In genomic region chr7:133235212-133235883, GRCh38 we compare ENCODE assay signal across 21 cellular contexts. TPM values are rescaled to one million over a fixed set of nuclear protein-coding genes. Genes with fewer than 3 reads are reported as not detected.
DNase-seq lines count a peak whose midpoint lies in the region; ATAC-seq and TF ChIP-seq lines count a peak whose summit lies in the region.
"Had no signal": no experiment of that assay in that cellular context is flagged by ENCODE, and none has a peak within 500 bp of the region (broad histone marks: within the 10 kb centered on the region; RNA-seq: fewer than 3 reads in every experiment).

No MANE protein-coding gene starts in this region.

- H2AFZ ChIP-seq in neuron (ENCODE audit: low read depth, low read length) = peak overlapping the region; percentile 51

- intact Hi-C loops in activated CD4-positive, alpha-beta T cell treated with anti-CD3 and anti-CD28 coated beads for 36 hours (cut with DNase I, micrococcal nuclease) = no loop called here

- no peak overlapping the region for H3K27ac Mint-ChIP-seq in endothelial cell (ENCODE audit: unreplicated experiment)
- H3K27ac Mint-ChIP-seq in activated CD4-positive, alpha-beta T cell treated with anti-CD3 and anti-CD28 coated beads for 36 hours = no peak overlapping the region
- H3K27ac Mint-ChIP-seq: activated B cell treated with CpG ODN at 0.5 μM for 24 hours; activated T-helper 2 cell treated with anti-CD3 and anti-CD28 coated beads, Interferon-gamma antibody, Interleukin-2, Interleukin-4, amounts not matched to agents 10 μg/mL and 5 μg/mL and 100 μg/mL, durations not matched to agents 14 hours and 24 hours and 36 hours; stimulated activated memory B cell treated with anti-CD40 and anti-IgM and Interleukin-4, amounts not matched to agents 10 μg/mL and 1 μg/mL and 100 μg/mL, for 72 hours had no signal

- POLR2A ChIA-PET in activated CD4-positive, alpha-beta T cell treated with anti-CD3 and anti-CD28 coated beads for 36 hours (lab: Charles Lee) = no interaction called here

- H3K27me3 ChIP-seq in neuron (ENCODE audit: insufficient read depth, low read length) = no peaks in the 10 kb centered on the region
- H3K27me3 ChIP-seq: adrenal gland, esophagus muscularis mucosa, heart left ventricle, pancreas had no signal

- ATAC-seq in activated CD4-positive, alpha-beta T cell treated with anti-CD3 and anti-CD28 coated beads for 36 hours = no peak
- ATAC-seq in esophagus mucosa = no peak
- ATAC-seq: HCT116; pancreas; Right ventricle myocardium inferior; stimulated activated memory B cell treated with anti-CD40 and anti-IgM and Interleukin-4, amounts not matched to agents 10 μg/mL and 1 μg/mL and 100 μg/mL, for 72 hours had no signal

- H3K27me3 Mint-ChIP-seq in endothelial cell (ENCODE audit: unreplicated experiment) = no peaks in the 10 kb centered on the region
- peaks cover 6% of the 10 kb centered on the region for H3K27me3 Mint-ChIP-seq in activated CD4-positive, alpha-beta T cell treated with anti-CD3 and anti-CD28 coated beads for 36 hours

- TF ChIP-seq CTCF in endothelial cell (IDR thresholded peaks at IDR 0.05; ENCODE audit: unreplicated experiment) = no peak

- no peaks in the 10 kb centered on the region for H3K36me3 Mint-ChIP-seq in endothelial cell (ENCODE audit: low read depth, unreplicated experiment)
- no peaks in the 10 kb centered on the region for H3K36me3 Mint-ChIP-seq in activated CD4-positive, alpha-beta T cell treated with anti-CD3 and anti-CD28 coated beads for 36 hours (ENCODE audit: low read depth)
- H3K36me3 Mint-ChIP-seq: stimulated activated memory B cell treated with anti-CD40 and anti-IgM and Interleukin-4, amounts not matched to agents 10 μg/mL and 1 μg/mL and 100 μg/mL, for 72 hours had no signal

- no peaks in the 10 kb centered on the region for H3K9me3 Mint-ChIP-seq in endothelial cell (ENCODE audit: unreplicated experiment)
- no peaks in the 10 kb centered on the region for H3K9me3 Mint-ChIP-seq in activated CD4-positive, alpha-beta T cell treated with anti-CD3 and anti-CD28 coated beads for 36 hours (ENCODE audit: low read depth)
- H3K9me3 Mint-ChIP-seq: activated B cell treated with CpG ODN at 0.5 μM for 24 hours; activated T-helper 2 cell treated with anti-CD3 and anti-CD28 coated beads, Interferon-gamma antibody, Interleukin-2, Interleukin-4, amounts not matched to agents 10 μg/mL and 5 μg/mL and 100 μg/mL, durations not matched to agents 14 hours and 24 hours and 36 hours; stimulated activated memory B cell treated with anti-CD40 and anti-IgM and Interleukin-4, amounts not matched to agents 10 μg/mL and 1 μg/mL and 100 μg/mL, for 72 hours had no signal

- H3K4me1 Mint-ChIP-seq in endothelial cell (ENCODE audit: unreplicated experiment) = no peaks in the 10 kb centered on the region
- H3K4me1 Mint-ChIP-seq in activated CD4-positive, alpha-beta T cell treated with anti-CD3 and anti-CD28 coated beads for 36 hours = no peaks in the 10 kb centered on the region
- H3K4me1 Mint-ChIP-seq: activated B cell treated with CpG ODN at 0.5 μM for 24 hours; stimulated activated memory B cell treated with anti-CD40 and anti-IgM and Interleukin-4, amounts not matched to agents 10 μg/mL and 1 μg/mL and 100 μg/mL, for 72 hours had no signal

- no peak overlapping the region for H3K4me3 Mint-ChIP-seq in endothelial cell (ENCODE audit: unreplicated experiment)
- no peak overlapping the region for H3K4me3 Mint-ChIP-seq in activated CD4-positive, alpha-beta T cell treated with anti-CD3 and anti-CD28 coated beads for 36 hours
- H3K4me3 Mint-ChIP-seq: activated B cell treated with CpG ODN at 0.5 μM for 24 hours; stimulated activated memory B cell treated with anti-CD40 and anti-IgM and Interleukin-4, amounts not matched to agents 10 μg/mL and 1 μg/mL and 100 μg/mL, for 72 hours had no signal

- CTCF ChIA-PET in activated CD4-positive, alpha-beta T cell treated with anti-CD3 and anti-CD28 coated beads for 36 hours (lab: Charles Lee) = no interaction called here

- H3K36me3 ChIP-seq in neuron (ENCODE audit: insufficient read depth, low read length) = no peaks in the 10 kb centered on the region
- H3K36me3 ChIP-seq: adrenal gland, esophagus muscularis mucosa, heart left ventricle, pancreas, transverse colon had no signal

- DNase-seq in HT1080 (ENCODE audit: low read depth) (peak; percentile 69), NCI-H69 (lab: John Stamatoyannopoulos, UW) (peak; percentile 67), dedifferentiated amniotic fluid mesenchymal stem cell (ENCODE audit: extremely low spot score) (peak; percentile 32), endothelial cell (ENCODE audit: low spot score) (no peak)
- DNase-seq in activated naive CD4-positive, alpha-beta T cell treated with Interleukin-2 at 50 U/mL for 16 hours = no peak
- no peak for DNase-seq in activated CD4-positive, alpha-beta T cell treated with anti-CD3 and anti-CD28 coated beads for 36 hours
- DNase-seq: activated B cell treated with CpG ODN at 0.5 μM for 24 hours, adrenal gland, AML-193, Calu3, cortex of kidney, heart left ventricle, pancreas, transverse colon had no signal

- no peak overlapping the region for H3K4me3 ChIP-seq in neuron (ENCODE audit: low read length)
- H3K4me3 ChIP-seq: adrenal gland, esophagus muscularis mucosa, heart left ventricle, pancreas, transverse colon had no signal

- no peaks in the 10 kb centered on the region for H3K9me3 ChIP-seq in neuron (ENCODE audit: low read length)
- H3K9me3 ChIP-seq: adrenal gland, esophagus muscularis mucosa, heart left ventricle, pancreas, transverse colon had no signal

- H3K4me1 ChIP-seq in neuron (ENCODE audit: insufficient read depth, low read length) = peaks cover 8% of the 10 kb centered on the region
- H3K4me1 ChIP-seq: adrenal gland, esophagus muscularis mucosa had no signal

RNA-seq across cellular contexts. Expression of gene EXOC4, which starts 17.5 kb away (rescaled TPM):
- 37.1 and 39.3 TPM in 2 replicates for total RNA-seq in HT1080 (2014; rRNA removed; shearing (Covaris generic))
- polyA plus RNA-seq in HT1080 (2015; cell fraction: cytosol; rRNA removed) = 27.8 and 38.3 TPM in 2 replicates
- polyA plus RNA-seq in HT1080 (2015; cell fraction: nucleus; rRNA removed) = 61.3 and 61.6 TPM in 2 replicates
- total RNA-seq in endothelial cell (ENCODE audit: unreplicated experiment) = 94.0 TPM
- 10 to 100 TPM; 51.9 to 90.1 TPM for total RNA-seq in activated CD4-positive, alpha-beta T cell treated with anti-CD3 and anti-CD28 coated beads for 36 hours
- total RNA-seq in esophagus mucosa = 56.4 TPM

Comparison
In these comparisons a context has a peak if more than half of its experiments do, and no peak if none do; other contexts are left out.
1. DNase-seq: peak in HT1080 (single experiment), NCI-H69 (single experiment) and dedifferentiated amniotic fluid mesenchymal stem cell (single experiment); none in activated naive CD4-positive, alpha-beta T cell treated with Interleukin-2 at 50 U/mL for 16 hours (single experiment), endothelial cell (single experiment) and activated CD4-positive, alpha-beta T cell treated with anti-CD3 and anti-CD28 coated beads for 36 hours (single experiment).